ENCODE assay signal across 1 cellular context in the genomic region with DNA sequence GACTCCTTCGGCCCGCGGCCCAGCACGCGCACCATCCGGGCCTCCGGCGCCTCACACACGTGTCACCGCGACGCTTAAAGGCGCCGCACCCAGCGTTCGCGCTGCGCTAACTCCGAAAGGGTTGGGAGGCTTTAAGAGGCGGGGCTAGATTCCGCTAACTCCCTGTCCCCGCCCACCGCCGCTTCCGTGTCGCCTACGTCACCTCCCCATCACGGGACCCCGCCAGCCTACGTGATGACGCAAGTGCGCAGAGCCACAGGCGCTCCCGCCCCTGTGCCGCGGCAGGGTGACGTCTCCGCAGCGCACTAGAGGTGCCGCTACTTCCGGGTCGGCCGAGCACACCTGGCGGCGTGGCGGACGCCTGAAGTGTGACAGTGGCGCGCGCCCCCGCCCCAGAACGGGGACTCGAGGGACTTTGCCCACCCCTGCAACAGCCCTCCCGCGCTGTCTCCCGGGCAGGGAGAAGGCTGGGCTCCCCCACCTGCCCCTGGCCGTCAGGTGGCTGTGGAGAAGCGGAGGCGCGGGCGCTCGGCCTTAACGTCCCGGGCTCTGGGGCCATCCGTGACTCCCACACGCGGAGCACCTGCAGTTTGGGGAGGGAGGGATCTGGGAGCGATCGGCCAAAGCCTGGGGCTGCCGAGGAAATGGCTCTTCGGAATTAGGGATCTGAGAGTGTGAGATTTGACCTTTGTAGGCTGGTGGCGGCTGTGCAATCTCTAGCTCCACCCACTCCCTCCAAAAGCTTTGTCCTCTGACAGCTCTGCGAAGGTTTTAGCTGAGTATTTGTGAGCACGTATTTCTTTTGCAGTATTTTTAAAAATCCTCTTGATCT.
TF ChIP-seq lines count a peak whose summit lies in the region.

A gene (minus strand): TSS at position 35 of the 832 bp plus-strand sequence. CDS start 4,451 bp downstream, outside the sequence.

TF ChIP-seq in HepG2, 621 proteins besides CTCF, POLR2A, EP300 and RAD21 (continued from another document and continues in another):
- TF ChIP-seq, protein P1, sequence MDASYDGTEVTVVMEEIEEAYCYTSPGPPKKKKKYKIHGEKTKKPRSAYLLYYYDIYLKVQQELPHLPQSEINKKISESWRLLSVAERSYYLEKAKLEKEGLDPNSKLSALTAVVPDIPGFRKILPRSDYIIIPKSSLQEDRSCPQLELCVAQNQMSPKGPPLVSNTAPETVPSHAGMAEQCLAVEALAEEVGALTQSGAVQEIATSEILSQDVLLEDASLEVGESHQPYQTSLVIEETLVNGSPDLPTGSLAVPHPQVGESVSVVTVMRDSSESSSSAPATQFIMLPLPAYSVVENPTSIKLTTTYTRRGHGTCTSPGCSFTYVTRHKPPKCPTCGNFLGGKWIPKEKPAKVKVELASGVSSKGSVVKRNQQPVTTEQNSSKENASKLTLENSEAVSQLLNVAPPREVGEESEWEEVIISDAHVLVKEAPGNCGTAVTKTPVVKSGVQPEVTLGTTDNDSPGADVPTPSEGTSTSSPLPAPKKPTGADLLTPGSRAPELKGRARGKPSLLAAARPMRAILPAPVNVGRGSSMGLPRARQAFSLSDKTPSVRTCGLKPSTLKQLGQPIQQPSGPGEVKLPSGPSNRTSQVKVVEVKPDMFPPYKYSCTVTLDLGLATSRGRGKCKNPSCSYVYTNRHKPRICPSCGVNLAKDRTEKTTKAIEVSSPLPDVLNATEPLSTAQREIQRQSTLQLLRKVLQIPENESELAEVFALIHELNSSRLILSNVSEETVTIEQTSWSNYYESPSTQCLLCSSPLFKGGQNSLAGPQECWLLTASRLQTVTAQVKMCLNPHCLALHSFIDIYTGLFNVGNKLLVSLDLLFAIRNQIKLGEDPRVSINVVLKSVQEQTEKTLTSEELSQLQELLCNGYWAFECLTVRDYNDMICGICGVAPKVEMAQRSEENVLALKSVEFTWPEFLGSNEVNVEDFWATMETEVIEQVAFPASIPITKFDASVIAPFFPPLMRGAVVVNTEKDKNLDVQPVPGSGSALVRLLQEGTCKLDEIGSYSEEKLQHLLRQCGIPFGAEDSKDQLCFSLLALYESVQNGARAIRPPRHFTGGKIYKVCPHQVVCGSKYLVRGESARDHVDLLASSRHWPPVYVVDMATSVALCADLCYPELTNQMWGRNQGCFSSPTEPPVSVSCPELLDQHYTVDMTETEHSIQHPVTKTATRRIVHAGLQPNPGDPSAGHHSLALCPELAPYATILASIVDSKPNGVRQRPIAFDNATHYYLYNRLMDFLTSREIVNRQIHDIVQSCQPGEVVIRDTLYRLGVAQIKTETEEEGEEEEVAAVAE (CRISPR knock-in tag; IDR thresholded peaks at IDR 0.05; ENCODE audit: borderline replicate concordance): peak; percentile 87
- TF ChIP-seq HCFC1 (IDR thresholded peaks at IDR 0.05; ENCODE audit: low read depth, low read length) (peak; percentile 54), PHB2 (IDR thresholded peaks at IDR 0.05; ENCODE audit: partially characterized antibody) (no peak), MAF1 (CRISPR knock-in tag; IDR thresholded peaks at IDR 0.05; ENCODE audit: borderline replicate concordance) (peak; percentile 88; the same call in 1 of the 2 replicates), ZNF557 (CRISPR knock-in tag; IDR thresholded peaks at IDR 0.05) (0 out of 2 replicates have a peak, but pooled peaks have one; percentile 28), ZNF496 (CRISPR knock-in tag; IDR thresholded peaks at IDR 0.05; ENCODE audit: insufficient replicate concordance) (no peak), U2AF1 (optimal IDR thresholded peaks at IDR 0.05; ENCODE audit: low read depth, low read length) (no peak), FIP1L1 (IDR thresholded peaks at IDR 0.05; ENCODE audit: borderline replicate concordance, insufficient read depth, low read depth, low read length) (no peak), CBX2 (IDR thresholded peaks at IDR 0.05; ENCODE audit: low read depth, low read length) (no peak), CBX2 (CRISPR knock-in tag; IDR thresholded peaks at IDR 0.05; ENCODE audit: low read depth) (no peak), ZNF264 (CRISPR knock-in tag; IDR thresholded peaks at IDR 0.05) (no peak; the same call in 1 of the 2 replicates), ZNF567 (CRISPR knock-in tag; IDR thresholded peaks at IDR 0.05; ENCODE audit: borderline replicate concordance) (peak; percentile 85), ZNF556 (CRISPR knock-in tag; IDR thresholded peaks at IDR 0.05; ENCODE audit: borderline replicate concordance) (peak; percentile 99), ZNF891 (CRISPR knock-in tag; IDR thresholded peaks at IDR 0.05) (0 out of 2 replicates have a peak, but pooled peaks have one; percentile 67), KLF11 (CRISPR knock-in tag; IDR thresholded peaks at IDR 0.05) (0 out of 2 replicates have a peak, but pooled peaks have one; percentile 80), RARA (CRISPR knock-in tag; IDR thresholded peaks at IDR 0.05) (peak; percentile 58; the same call in 1 of the 2 replicates), SAFB2 (CRISPR knock-in tag; IDR thresholded peaks at IDR 0.05; ENCODE audit: borderline replicate concordance, low read depth) (peak; percentile 40; the same call in 1 of the 2 replicates), ZNF766 (CRISPR knock-in tag; IDR thresholded peaks at IDR 0.05; ENCODE audit: borderline replicate concordance) (peak; percentile 88), STAT5B (CRISPR knock-in tag; IDR thresholded peaks at IDR 0.05) (peak; percentile 88; the same call in 1 of the 2 replicates), CBX5 (CRISPR knock-in tag; IDR thresholded peaks at IDR 0.05; ENCODE audit: borderline replicate concordance) (peak; percentile 77; the same call in 1 of the 2 replicates), TSC22D2 (CRISPR knock-in tag; IDR thresholded peaks at IDR 0.05; ENCODE audit: borderline replicate concordance) (peak; percentile 85; the same call in 1 of the 2 replicates), KMT2B (CRISPR knock-in tag; IDR thresholded peaks at IDR 0.05) (peak; percentile 95), SMYD3 (CRISPR knock-in tag; IDR thresholded peaks at IDR 0.05) (peak; percentile 98; the same call in 1 of the 2 replicates)
- TF ChIP-seq, protein P2, sequence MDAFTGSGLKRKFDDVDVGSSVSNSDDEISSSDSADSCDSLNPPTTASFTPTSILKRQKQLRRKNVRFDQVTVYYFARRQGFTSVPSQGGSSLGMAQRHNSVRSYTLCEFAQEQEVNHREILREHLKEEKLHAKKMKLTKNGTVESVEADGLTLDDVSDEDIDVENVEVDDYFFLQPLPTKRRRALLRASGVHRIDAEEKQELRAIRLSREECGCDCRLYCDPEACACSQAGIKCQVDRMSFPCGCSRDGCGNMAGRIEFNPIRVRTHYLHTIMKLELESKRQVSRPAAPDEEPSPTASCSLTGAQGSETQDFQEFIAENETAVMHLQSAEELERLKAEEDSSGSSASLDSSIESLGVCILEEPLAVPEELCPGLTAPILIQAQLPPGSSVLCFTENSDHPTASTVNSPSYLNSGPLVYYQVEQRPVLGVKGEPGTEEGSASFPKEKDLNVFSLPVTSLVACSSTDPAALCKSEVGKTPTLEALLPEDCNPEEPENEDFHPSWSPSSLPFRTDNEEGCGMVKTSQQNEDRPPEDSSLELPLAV (CRISPR knock-in tag; conservative IDR thresholded peaks at IDR 0.05; ENCODE audit: low read depth): peak; percentile 38; the same call in 1 of the 2 replicates
- TF ChIP-seq, protein P3, sequence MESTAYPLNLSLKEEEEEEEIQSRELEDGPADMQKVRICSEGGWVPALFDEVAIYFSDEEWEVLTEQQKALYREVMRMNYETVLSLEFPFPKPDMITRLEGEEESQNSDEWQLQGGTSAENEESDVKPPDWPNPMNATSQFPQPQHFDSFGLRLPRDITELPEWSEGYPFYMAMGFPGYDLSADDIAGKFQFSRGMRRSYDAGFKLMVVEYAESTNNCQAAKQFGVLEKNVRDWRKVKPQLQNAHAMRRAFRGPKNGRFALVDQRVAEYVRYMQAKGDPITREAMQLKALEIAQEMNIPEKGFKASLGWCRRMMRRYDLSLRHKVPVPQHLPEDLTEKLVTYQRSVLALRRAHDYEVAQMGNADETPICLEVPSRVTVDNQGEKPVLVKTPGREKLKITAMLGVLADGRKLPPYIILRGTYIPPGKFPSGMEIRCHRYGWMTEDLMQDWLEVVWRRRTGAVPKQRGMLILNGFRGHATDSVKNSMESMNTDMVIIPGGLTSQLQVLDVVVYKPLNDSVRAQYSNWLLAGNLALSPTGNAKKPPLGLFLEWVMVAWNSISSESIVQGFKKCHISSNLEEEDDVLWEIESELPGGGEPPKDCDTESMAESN (CRISPR knock-in tag; conservative IDR thresholded peaks at IDR 0.05): peak; percentile 88
- TF ChIP-seq, protein P4, sequence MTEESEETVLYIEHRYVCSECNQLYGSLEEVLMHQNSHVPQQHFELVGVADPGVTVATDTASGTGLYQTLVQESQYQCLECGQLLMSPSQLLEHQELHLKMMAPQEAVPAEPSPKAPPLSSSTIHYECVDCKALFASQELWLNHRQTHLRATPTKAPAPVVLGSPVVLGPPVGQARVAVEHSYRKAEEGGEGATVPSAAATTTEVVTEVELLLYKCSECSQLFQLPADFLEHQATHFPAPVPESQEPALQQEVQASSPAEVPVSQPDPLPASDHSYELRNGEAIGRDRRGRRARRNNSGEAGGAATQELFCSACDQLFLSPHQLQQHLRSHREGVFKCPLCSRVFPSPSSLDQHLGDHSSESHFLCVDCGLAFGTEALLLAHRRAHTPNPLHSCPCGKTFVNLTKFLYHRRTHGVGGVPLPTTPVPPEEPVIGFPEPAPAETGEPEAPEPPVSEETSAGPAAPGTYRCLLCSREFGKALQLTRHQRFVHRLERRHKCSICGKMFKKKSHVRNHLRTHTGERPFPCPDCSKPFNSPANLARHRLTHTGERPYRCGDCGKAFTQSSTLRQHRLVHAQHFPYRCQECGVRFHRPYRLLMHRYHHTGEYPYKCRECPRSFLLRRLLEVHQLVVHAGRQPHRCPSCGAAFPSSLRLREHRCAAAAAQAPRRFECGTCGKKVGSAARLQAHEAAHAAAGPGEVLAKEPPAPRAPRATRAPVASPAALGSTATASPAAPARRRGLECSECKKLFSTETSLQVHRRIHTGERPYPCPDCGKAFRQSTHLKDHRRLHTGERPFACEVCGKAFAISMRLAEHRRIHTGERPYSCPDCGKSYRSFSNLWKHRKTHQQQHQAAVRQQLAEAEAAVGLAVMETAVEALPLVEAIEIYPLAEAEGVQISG (CRISPR knock-in tag; IDR thresholded peaks at IDR 0.05): peak; percentile 98
- TF ChIP-seq, protein P5, sequence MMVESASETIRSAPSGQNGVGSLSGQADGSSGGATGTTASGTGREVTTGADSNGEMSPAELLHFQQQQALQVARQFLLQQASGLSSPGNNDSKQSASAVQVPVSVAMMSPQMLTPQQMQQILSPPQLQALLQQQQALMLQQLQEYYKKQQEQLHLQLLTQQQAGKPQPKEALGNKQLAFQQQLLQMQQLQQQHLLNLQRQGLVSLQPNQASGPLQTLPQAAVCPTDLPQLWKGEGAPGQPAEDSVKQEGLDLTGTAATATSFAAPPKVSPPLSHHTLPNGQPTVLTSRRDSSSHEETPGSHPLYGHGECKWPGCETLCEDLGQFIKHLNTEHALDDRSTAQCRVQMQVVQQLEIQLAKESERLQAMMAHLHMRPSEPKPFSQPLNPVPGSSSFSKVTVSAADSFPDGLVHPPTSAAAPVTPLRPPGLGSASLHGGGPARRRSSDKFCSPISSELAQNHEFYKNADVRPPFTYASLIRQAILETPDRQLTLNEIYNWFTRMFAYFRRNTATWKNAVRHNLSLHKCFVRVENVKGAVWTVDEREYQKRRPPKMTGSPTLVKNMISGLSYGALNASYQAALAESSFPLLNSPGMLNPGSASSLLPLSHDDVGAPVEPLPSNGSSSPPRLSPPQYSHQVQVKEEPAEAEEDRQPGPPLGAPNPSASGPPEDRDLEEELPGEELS (CRISPR knock-in tag; IDR thresholded peaks at IDR 0.05): peak; percentile 79
- TF ChIP-seq, protein P6, sequence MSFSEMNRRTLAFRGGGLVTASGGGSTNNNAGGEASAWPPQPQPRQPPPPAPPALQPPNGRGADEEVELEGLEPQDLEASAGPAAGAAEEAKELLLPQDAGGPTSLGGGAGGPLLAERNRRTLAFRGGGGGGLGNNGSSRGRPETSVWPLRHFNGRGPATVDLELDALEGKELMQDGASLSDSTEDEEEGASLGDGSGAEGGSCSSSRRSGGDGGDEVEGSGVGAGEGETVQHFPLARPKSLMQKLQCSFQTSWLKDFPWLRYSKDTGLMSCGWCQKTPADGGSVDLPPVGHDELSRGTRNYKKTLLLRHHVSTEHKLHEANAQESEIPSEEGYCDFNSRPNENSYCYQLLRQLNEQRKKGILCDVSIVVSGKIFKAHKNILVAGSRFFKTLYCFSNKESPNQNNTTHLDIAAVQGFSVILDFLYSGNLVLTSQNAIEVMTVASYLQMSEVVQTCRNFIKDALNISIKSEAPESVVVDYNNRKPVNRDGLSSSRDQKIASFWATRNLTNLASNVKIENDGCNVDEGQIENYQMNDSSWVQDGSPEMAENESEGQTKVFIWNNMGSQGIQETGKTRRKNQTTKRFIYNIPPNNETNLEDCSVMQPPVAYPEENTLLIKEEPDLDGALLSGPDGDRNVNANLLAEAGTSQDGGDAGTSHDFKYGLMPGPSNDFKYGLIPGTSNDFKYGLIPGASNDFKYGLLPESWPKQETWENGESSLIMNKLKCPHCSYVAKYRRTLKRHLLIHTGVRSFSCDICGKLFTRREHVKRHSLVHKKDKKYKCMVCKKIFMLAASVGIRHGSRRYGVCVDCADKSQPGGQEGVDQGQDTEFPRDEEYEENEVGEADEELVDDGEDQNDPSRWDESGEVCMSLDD (CRISPR knock-in tag; IDR thresholded peaks at IDR 0.05; ENCODE audit: borderline replicate concordance): 0 out of 2 replicates have a peak, but pooled peaks have one; percentile 34
- TF ChIP-seq, protein P7, sequence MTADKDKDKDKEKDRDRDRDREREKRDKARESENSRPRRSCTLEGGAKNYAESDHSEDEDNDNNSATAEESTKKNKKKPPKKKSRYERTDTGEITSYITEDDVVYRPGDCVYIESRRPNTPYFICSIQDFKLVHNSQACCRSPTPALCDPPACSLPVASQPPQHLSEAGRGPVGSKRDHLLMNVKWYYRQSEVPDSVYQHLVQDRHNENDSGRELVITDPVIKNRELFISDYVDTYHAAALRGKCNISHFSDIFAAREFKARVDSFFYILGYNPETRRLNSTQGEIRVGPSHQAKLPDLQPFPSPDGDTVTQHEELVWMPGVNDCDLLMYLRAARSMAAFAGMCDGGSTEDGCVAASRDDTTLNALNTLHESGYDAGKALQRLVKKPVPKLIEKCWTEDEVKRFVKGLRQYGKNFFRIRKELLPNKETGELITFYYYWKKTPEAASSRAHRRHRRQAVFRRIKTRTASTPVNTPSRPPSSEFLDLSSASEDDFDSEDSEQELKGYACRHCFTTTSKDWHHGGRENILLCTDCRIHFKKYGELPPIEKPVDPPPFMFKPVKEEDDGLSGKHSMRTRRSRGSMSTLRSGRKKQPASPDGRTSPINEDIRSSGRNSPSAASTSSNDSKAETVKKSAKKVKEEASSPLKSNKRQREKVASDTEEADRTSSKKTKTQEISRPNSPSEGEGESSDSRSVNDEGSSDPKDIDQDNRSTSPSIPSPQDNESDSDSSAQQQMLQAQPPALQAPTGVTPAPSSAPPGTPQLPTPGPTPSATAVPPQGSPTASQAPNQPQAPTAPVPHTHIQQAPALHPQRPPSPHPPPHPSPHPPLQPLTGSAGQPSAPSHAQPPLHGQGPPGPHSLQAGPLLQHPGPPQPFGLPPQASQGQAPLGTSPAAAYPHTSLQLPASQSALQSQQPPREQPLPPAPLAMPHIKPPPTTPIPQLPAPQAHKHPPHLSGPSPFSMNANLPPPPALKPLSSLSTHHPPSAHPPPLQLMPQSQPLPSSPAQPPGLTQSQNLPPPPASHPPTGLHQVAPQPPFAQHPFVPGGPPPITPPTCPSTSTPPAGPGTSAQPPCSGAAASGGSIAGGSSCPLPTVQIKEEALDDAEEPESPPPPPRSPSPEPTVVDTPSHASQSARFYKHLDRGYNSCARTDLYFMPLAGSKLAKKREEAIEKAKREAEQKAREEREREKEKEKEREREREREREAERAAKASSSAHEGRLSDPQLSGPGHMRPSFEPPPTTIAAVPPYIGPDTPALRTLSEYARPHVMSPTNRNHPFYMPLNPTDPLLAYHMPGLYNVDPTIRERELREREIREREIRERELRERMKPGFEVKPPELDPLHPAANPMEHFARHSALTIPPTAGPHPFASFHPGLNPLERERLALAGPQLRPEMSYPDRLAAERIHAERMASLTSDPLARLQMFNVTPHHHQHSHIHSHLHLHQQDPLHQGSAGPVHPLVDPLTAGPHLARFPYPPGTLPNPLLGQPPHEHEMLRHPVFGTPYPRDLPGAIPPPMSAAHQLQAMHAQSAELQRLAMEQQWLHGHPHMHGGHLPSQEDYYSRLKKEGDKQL (CRISPR knock-in tag; IDR thresholded peaks at IDR 0.05; ENCODE audit: low read depth): no peak; the same call in 1 of the 2 replicates
